In the genomic region with DNA sequence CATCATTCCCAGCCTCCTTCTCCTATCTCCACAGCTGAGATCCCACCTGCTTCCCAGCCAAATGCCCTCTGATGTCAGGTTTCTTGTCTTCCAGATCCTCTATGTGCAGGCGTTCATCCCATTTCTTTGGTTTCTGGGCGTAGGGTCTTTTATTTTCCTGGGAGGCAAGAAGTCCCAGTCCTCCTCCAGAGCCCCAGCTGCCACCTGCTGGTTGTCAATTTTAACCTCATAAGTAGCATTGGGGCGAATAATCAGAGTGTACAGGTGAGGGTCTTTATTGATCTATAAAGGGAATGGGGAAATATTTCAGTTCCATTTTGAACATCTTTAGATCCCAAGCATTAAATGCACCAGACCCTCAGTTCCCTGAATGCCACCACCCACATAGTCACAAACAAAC, we compare ENCODE assay signal across 15 cellular contexts. TPM values are rescaled to one million over a fixed set of nuclear protein-coding genes. Genes with fewer than 3 reads are reported as not detected.
A peak's percentile ranks its signal among the peaks of the same experiment; 100 is the strongest.
DNase-seq lines count a peak whose midpoint lies in the region; ATAC-seq, FAIRE-seq and TF ChIP-seq lines count a peak whose summit lies in the region.
"Had no signal": no experiment of that assay in that cellular context is flagged by ENCODE, and none has a peak within 500 bp of the region (broad histone marks: within the 10 kb centered on the region; RNA-seq: fewer than 3 reads in every experiment).

No MANE protein-coding gene starts in this region.

- 73% methylated on average over 3 of the region's 3 CpGs for WGBS in GM12878 (ENCODE audit: insufficient coverage, insufficient replicate concordance, low lambda C conversion rate, missing lambda C conversion rate)

- intact Hi-C loops in GM12878 (cut with micrococcal nuclease; ENCODE audit: unreplicated experiment), result no loop called here

- no peak for TF ChIP-seq EP300 in GM12878 (IDR thresholded peaks at IDR 0.05; ENCODE audit: borderline replicate concordance in 1 of 2, control insufficient read depth in 1 of 2, low read depth in 2 of 2, low read length in 2 of 2)

- no peaks in the 10 kb centered on the region for H3K9me2 ChIP-seq in Loucy (replicated peaks; ENCODE audit: low read depth, low read length)

- H3K27me3 ChIP-seq in Loucy (ENCODE audit: insufficient read depth, low read length, poor library complexity, severe bottlenecking), result no peaks in the 10 kb centered on the region
- H3K27me3 ChIP-seq in GM12878 (replicated peaks in 1 of 2; ENCODE audit: control insufficient read depth in 2 of 2, insufficient read depth in 2 of 2, low read length in 1 of 2), result no peaks in the 10 kb centered on the region
- H3K27me3 ChIP-seq: BE2C had no signal

- peaks cover 14% of the 10 kb centered on the region for H3F3A ChIP-seq in Loucy (ENCODE audit: low read depth)

- H3K27ac ChIP-seq in GM12878 (ENCODE audit: control insufficient read depth, insufficient read depth), result no peak overlapping the region

- H3K4me3 ChIP-seq in GM12875 (ENCODE audit: low read depth, low read length), result no peak overlapping the region
- no peak overlapping the region for H3K4me3 ChIP-seq in Loucy (ENCODE audit: low read length, poor library complexity, severe bottlenecking)
- H3K4me3 ChIP-seq in GM12878, result no peak overlapping the region
- no peak overlapping the region for H3K4me3 ChIP-seq in retinal pigment epithelial cell (ENCODE audit: low read length)

- FAIRE-seq in GM12878 (lab: Jason Lieb, UNC), result no peak
- FAIRE-seq: HTR-8/SVneo had no signal

- SMC1A ChIA-PET in GM12878 (lab: Charles Lee; ENCODE audit: uncharacterized antibody, unreplicated experiment), result no interaction called here

- H3K9ac ChIP-seq in Loucy (ENCODE audit: low read depth, low read length, poor library complexity, severe bottlenecking) (no peak overlapping the region), GM12878 (ENCODE audit: control insufficient read depth, insufficient read depth, low read length) (no peak overlapping the region)

- no peaks in the 10 kb centered on the region for H3K36me3 ChIP-seq in Loucy (ENCODE audit: insufficient read depth, low read length)
- no peaks in the 10 kb centered on the region for H3K36me3 ChIP-seq in GM12878 (ENCODE audit: control insufficient read depth in 2 of 2, insufficient read depth in 2 of 2, low read length in 1 of 2)
- H3K36me3 ChIP-seq: BE2C had no signal

- no TSS peak for BruUV-seq in GM12878 (replicated peaks; lab: Mats Ljungman, UMichigan)

- in situ Hi-C loops in GM12878 (cut with MboI), result no loop called here

- TF ChIP-seq CTCF in GM12875 (IDR thresholded peaks at IDR 0.05; ENCODE audit: borderline replicate concordance, insufficient read depth, low read depth, low read length), result 0 out of 2 replicates have a peak, but pooled peaks have one; percentile 0
- TF ChIP-seq CTCF in Loucy (conservative IDR thresholded peaks at IDR 0.05; ENCODE audit: low read length), result peak; percentile 54
- TF ChIP-seq CTCF in GM12878 (IDR thresholded peaks at IDR 0.05 in 2 of 3, conservative IDR thresholded peaks at IDR 0.05 in 1 of 3; ENCODE audit: control insufficient read depth in 2 of 3, extremely low read depth in 1 of 3, insufficient read depth in 1 of 3, low read depth in 3 of 3, low read length in 3 of 3), result 0 out of 6 replicates have a peak, but pooled peaks of 1 of the 3 experiments have one; percentile 5
- TF ChIP-seq CTCF in retinal pigment epithelial cell (conservative IDR thresholded peaks at IDR 0.05; ENCODE audit: low read depth, low read length), result peak; percentile 14

- CTCF ChIA-PET in GM12878 (lab: Yijun Ruan, JAX), result interaction anchor here (0.7 kb wide), 1 partner anchor 165 kb away, joined by 3 read pairs; no protein-coding TSS in a partner anchor

- H3K9me3 ChIP-seq in Loucy (ENCODE audit: insufficient read depth, low read depth, low read length) (no peaks in the 10 kb centered on the region), GM12878 (replicated peaks; ENCODE audit: control insufficient read depth, insufficient read depth, low read length) (no peaks in the 10 kb centered on the region)
- H3K9me3 ChIP-seq: BE2C had no signal

- H2AFZ ChIP-seq in Loucy (ENCODE audit: low read length) (0 out of 2 replicates have a peak overlapping the region, but pooled peaks have one; percentile 5), GM12878 (ENCODE audit: control insufficient read depth, low read depth, low read length) (no peak overlapping the region)

- ATAC-seq in GM12878, result no peak

- TF ChIP-seq POLR2A in GM12878 (IDR thresholded peaks at IDR 0.05; ENCODE audit: low read depth, low read length), result no peak

- DNase-seq in GM12878 (ENCODE audit: low read depth, low spot score) (no peak), retinal pigment epithelial cell (ENCODE audit: low read depth) (no peak), NCI-H1436 (lab: John Stamatoyannopoulos, UW) (no peak), hepatic stellate cell (ENCODE audit: low spot score) (no peak), NCI-H226 (no peak)
- DNase-seq: BE2C, GOT3, KBM-7, NCI-H1092, NCI-H1694, NCI-H446 treated with DMSO at 0.1 percent for 48 hours, NCI-H748 treated with DMSO at 0.1 percent for 48 hours had no signal

- RAD21 ChIA-PET in GM12878 (lab: Charles Lee; ENCODE audit: unreplicated experiment), result interaction anchor here (1.3 to 1.8 kb wide), 2 partner anchors 12 to 31 kb away, joined by 3 to 6 read pairs; no protein-coding TSS in a partner anchor

- peak; percentile 20; the same call in 1 of the 2 replicates for TF ChIP-seq RAD21 in GM12878 (IDR thresholded peaks at IDR 0.05; ENCODE audit: insufficient read depth, low read depth, low read length)

- H3K4me1 ChIP-seq in Loucy (ENCODE audit: insufficient read depth, low read length, poor library complexity, severe bottlenecking), result peaks cover 68% of the 10 kb centered on the region
- H3K4me1 ChIP-seq in GM12878 (ENCODE audit: control insufficient read depth, insufficient read depth, low read length), result peaks cover 41% of the 10 kb centered on the region
- H3K4me1 ChIP-seq: BE2C had no signal

- H3K4me2 ChIP-seq in Loucy (ENCODE audit: low read depth, low read length, poor library complexity, severe bottlenecking) (no peak overlapping the region), GM12878 (ENCODE audit: control insufficient read depth, insufficient read depth) (no peak overlapping the region)

- H4K20me1 ChIP-seq in Loucy (ENCODE audit: insufficient read depth, low read length, poor library complexity, severe bottlenecking) (no peaks in the 10 kb centered on the region), GM12878 (ENCODE audit: control insufficient read depth, insufficient read depth) (no peaks in the 10 kb centered on the region)

- H3K79me2 ChIP-seq in Loucy (ENCODE audit: insufficient read depth, low read length) (no peaks in the 10 kb centered on the region), GM12878 (ENCODE audit: control insufficient read depth, insufficient read depth, low read length) (no peaks in the 10 kb centered on the region)

- POLR2A ChIA-PET in GM12878 (lab: Charles Lee), result no interaction called here

TF ChIP-seq in GM12878, 131 proteins besides CTCF, POLR2A, EP300 and RAD21 (continues in another document):
- no peak for TF ChIP-seq MTA2 (IDR thresholded peaks at IDR 0.05; ENCODE audit: low read depth)

RNA-seq across cellular contexts. Expression of gene EPS15, which starts 47.2 kb away (rescaled TPM):
- 323 and 356 TPM in 2 replicates for total RNA-seq in GM12878 (2013; cell fraction: nucleolus; rRNA removed)
- 53.4 and 65.1 TPM in 2 replicates for total RNA-seq in GM12878 (2014; rRNA removed)
- 71.6 and 75.1 TPM in 2 replicates for total RNA-seq in GM12878 (2014; rRNA removed; fragmentation: Illumina TruSeq; extraction: Trizol)
- 87.8 and 88.2 TPM in 2 replicates for total RNA-seq in GM12878 (2021)
- polyA plus RNA-seq in GM12878 (2011; ENCODE audit: low read depth), result 19.0 TPM
- polyA plus RNA-seq in GM12878 (2011; rRNA removed), result 61.9 and 86.3 TPM in 2 replicates
- 23.5 and 33.2 TPM in 2 replicates for polyA plus RNA-seq in GM12878 (2011; cell fraction: cytosol; rRNA removed)
- 33.4 and 34.4 TPM in 2 replicates for polyA plus RNA-seq in GM12878 (2011; cell fraction: nucleus; rRNA removed)
- polyA plus RNA-seq in GM12878 (2012), result 27.6 and 33.8 TPM in 2 replicates
- polyA plus RNA-seq in GM12878 (2014; fragmentation: Illumina TruSeq; extraction: Trizol), result 60.6 and 80.7 TPM in 2 replicates
- polyA plus RNA-seq in GM12878 (2014; fragmentation: Nextera tagmentation; extraction: Ambion mirVana), result 10 to 100 TPM; 24.7 to 49.5 TPM
- polyA plus RNA-seq in GM12878 (2014; rRNA removed), result 37.6 and 43.3 TPM in 2 replicates
- polyA plus RNA-seq in GM12878 (2016; fragmentation: Nextera tagmentation; extraction: Ambion mirVana), result 10 to 100 TPM; 55.5 to 57.1 TPM
- polyA minus RNA-seq in GM12878 (2011; rRNA and poly(A)+ RNA removed), result 79.6 and 113 TPM in 2 replicates
- polyA minus RNA-seq in GM12878 (2011; cell fraction: cytosol; rRNA and poly(A)+ RNA removed), result 37.7 and 45.4 TPM in 2 replicates
- polyA minus RNA-seq in GM12878 (2011; cell fraction: nucleus; rRNA and poly(A)+ RNA removed), result 29.9 and 40.9 TPM in 2 replicates

RNA-seq across cellular contexts. Expression of gene OSBPL9, which starts 50.6 kb away (rescaled TPM):
- total RNA-seq in GM12878 (2013; cell fraction: nucleolus; rRNA removed), result 205 and 209 TPM in 2 replicates
- total RNA-seq in GM12878 (2014; rRNA removed) (128 and 139 TPM in 2 replicates), GM12878 (2014; rRNA removed; fragmentation: Illumina TruSeq; extraction: Trizol) (150 and 151 TPM in 2 replicates), GM12878 (2021) (102 TPM in 2 replicates)
- polyA plus RNA-seq in GM12878 (2011; ENCODE audit: low read depth), result 67.4 TPM
- polyA plus RNA-seq in GM12878 (2011; rRNA removed) (114 and 129 TPM in 2 replicates), GM12878 (2014; fragmentation: Illumina TruSeq; extraction: Trizol) (156 and 202 TPM in 2 replicates), GM12878 (2014; fragmentation: Nextera tagmentation; extraction: Ambion mirVana) (10 to 100 TPM; 25.9 to 41.9 TPM), GM12878 (2014; rRNA removed) (89.1 and 103 TPM in 2 replicates), GM12878 (2016; fragmentation: Nextera tagmentation; extraction: Ambion mirVana) (100 to 1,000 TPM in 1 of 2 experiments, 10 to 100 TPM in 1; 98.7 to 112 TPM)
- 84.6 and 110 TPM in 2 replicates for polyA plus RNA-seq in GM12878 (2011; cell fraction: cytosol; rRNA removed)
- 81.8 and 103 TPM in 2 replicates for polyA plus RNA-seq in GM12878 (2011; cell fraction: nucleus; rRNA removed)
- polyA plus RNA-seq in GM12878 (2012), result 68.8 and 80.0 TPM in 2 replicates
- 153 and 174 TPM in 2 replicates for polyA minus RNA-seq in GM12878 (2011; rRNA and poly(A)+ RNA removed)
- 37.0 and 63.4 TPM in 2 replicates for polyA minus RNA-seq in GM12878 (2011; cell fraction: cytosol; rRNA and poly(A)+ RNA removed)
- 92.8 and 131 TPM in 2 replicates for polyA minus RNA-seq in GM12878 (2011; cell fraction: nucleus; rRNA and poly(A)+ RNA removed)
